In the genomic region with DNA sequence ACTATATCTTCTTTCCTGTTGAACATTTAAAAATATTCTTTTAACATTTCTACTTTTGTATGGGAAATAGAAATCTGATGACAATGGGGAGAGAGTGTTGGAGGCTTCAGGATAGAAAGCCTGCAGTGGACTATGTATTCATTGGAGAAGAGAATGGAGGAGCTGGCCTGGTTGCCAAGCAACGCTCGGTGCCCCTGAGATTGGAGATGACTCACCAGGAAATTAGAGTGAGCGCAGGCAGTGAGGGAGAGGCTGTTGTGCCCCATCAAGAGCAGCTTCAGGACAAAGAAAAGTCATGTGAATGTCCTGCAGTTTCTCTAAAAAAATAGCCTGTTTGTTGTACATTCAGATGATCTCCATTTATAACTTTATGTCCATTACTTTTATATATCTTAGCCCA, we compare ENCODE assay signal across 17 cellular contexts. TPM values are rescaled to one million over a fixed set of nuclear protein-coding genes. Genes with fewer than 3 reads are reported as not detected.
A peak's percentile ranks its signal among the peaks of the same experiment; 100 is the strongest.
DNase-seq lines count a peak whose midpoint lies in the region; ATAC-seq and TF ChIP-seq lines count a peak whose summit lies in the region.
"Had no signal": no experiment of that assay in that cellular context is flagged by ENCODE, and none has a peak within 500 bp of the region (broad histone marks: within the 10 kb centered on the region; RNA-seq: fewer than 3 reads in every experiment).

No MANE protein-coding gene starts in this region.

- DNase-seq in NCI-H1105 treated with DMSO at 0.1 percent for 48 hours (lab: John Stamatoyannopoulos, UW) (peak; percentile 6), NCI-H1105 (lab: John Stamatoyannopoulos, UW) (no peak), NCI-H748 treated with DMSO at 0.1 percent for 48 hours (lab: John Stamatoyannopoulos, UW) (peak; percentile 41), glutamatergic neuron (peak; percentile 49), posterior cingulate gyrus (peak; percentile 63 to 96 (median 73)), tibial artery (no peak)
- DNase-seq: activated naive CD4-positive, alpha-beta T cell treated with anti-CD3 and anti-CD28 coated beads for 36 hours; CD4-positive, CD25-positive, alpha-beta regulatory T cell; GDM1; naive B cell; NCI-H226; stimulated activated CD4-positive, alpha-beta T cell treated with anti-CD3 and anti-CD28 coated beads, Interleukin-2, amount 100 ng/mL, for 24 hours had no signal

- no peak overlapping the region for H3K4me3 ChIP-seq in tibial artery
- H3K4me3 ChIP-seq: cardiac muscle cell had no signal

- no peaks in the 10 kb centered on the region for H3K4me1 Mint-ChIP-seq in glutamatergic neuron (ENCODE audit: low read depth, unreplicated experiment)
- H3K4me1 Mint-ChIP-seq: naive B cell had no signal

- peaks cover 0 to 8% (median 0%) of the 10 kb centered on the region in 3 donors for H3K9me3 ChIP-seq in tibial artery

- ATAC-seq in HG03196 (IDR thresholded peaks at IDR 0.05; ENCODE audit: unreplicated experiment) (no peak), HG03135 (IDR thresholded peaks at IDR 0.05; ENCODE audit: unreplicated experiment) (no peak)

- H3K4me3 Mint-ChIP-seq in glutamatergic neuron (ENCODE audit: unreplicated experiment), result no peak overlapping the region
- H3K4me3 Mint-ChIP-seq: activated naive CD4-positive, alpha-beta T cell treated with anti-CD3 and anti-CD28 coated beads for 36 hours; CD4-positive, CD25-positive, alpha-beta regulatory T cell; naive B cell; type B pancreatic cell had no signal

- H3K36me3 Mint-ChIP-seq in glutamatergic neuron (ENCODE audit: unreplicated experiment), result peaks cover 12% of the 10 kb centered on the region
- H3K36me3 Mint-ChIP-seq: type B pancreatic cell had no signal

- no peaks in the 10 kb centered on the region for H3K4me1 ChIP-seq in tibial artery

- no peak overlapping the region for H3K27ac ChIP-seq in tibial artery
- H3K27ac ChIP-seq: cardiac muscle cell had no signal

- intact Hi-C loops in posterior cingulate gyrus (cut with DNase I), result no loop called here
- intact Hi-C loops in tibial artery (cut with DNase I; ENCODE audit: low total_unique reads), result no loop called here

- peaks cover 5% of the 10 kb centered on the region for H3K27me3 Mint-ChIP-seq in glutamatergic neuron (ENCODE audit: unreplicated experiment)
- H3K27me3 Mint-ChIP-seq: CD4-positive, CD25-positive, alpha-beta regulatory T cell; type B pancreatic cell had no signal

- peaks cover 0 to 3% (median 0%) of the 10 kb centered on the region in 3 donors for H3K36me3 ChIP-seq in tibial artery
- H3K36me3 ChIP-seq: cardiac muscle cell had no signal

- H3K9me3 Mint-ChIP-seq in glutamatergic neuron (ENCODE audit: unreplicated experiment), result peaks cover 8% of the 10 kb centered on the region

- H3K27ac Mint-ChIP-seq in glutamatergic neuron (ENCODE audit: unreplicated experiment), result no peak overlapping the region
- H3K27ac Mint-ChIP-seq: activated naive CD4-positive, alpha-beta T cell treated with anti-CD3 and anti-CD28 coated beads for 36 hours; CD4-positive, CD25-positive, alpha-beta regulatory T cell; naive B cell; type B pancreatic cell had no signal

- TF ChIP-seq CTCF in glutamatergic neuron (IDR thresholded peaks at IDR 0.05; ENCODE audit: partially characterized antibody, unreplicated experiment) (no peak), tibial artery (IDR thresholded peaks at IDR 0.05) (no peak)

- no peaks in the 10 kb centered on the region for H3K27me3 ChIP-seq in tibial artery
- H3K27me3 ChIP-seq: cardiac muscle cell had no signal

RNA-seq across cellular contexts. Expression of a gene that starts 48.7 kb away (rescaled TPM):
- total RNA-seq in glutamatergic neuron (ENCODE audit: unreplicated experiment), result 2.7 TPM
- total RNA-seq: A172 had no signal

Comparison
In these comparisons a context has a peak if more than half of its experiments do, and no peak if none do; other contexts are left out.
1. DNase-seq: peak in NCI-H1105 treated with DMSO at 0.1 percent for 48 hours (single experiment), NCI-H748 treated with DMSO at 0.1 percent for 48 hours (single experiment), glutamatergic neuron (single experiment) and posterior cingulate gyrus (10 of 10); none in NCI-H1105 (single experiment) and tibial artery (0 of 2).